ENCODE assay signal across 14 cellular contexts in genomic region chr7:22192778-22193177, GRCh38.
DNase-seq lines count a peak whose midpoint lies in the region; ATAC-seq and TF ChIP-seq lines count a peak whose summit lies in the region.
"Had no signal": no experiment of that assay in that cellular context is flagged by ENCODE, and none has a peak within 500 bp of the region (broad histone marks: within the 10 kb centered on the region; RNA-seq: fewer than 3 reads in every experiment).

No MANE protein-coding gene starts in this region.

- no peak for TF ChIP-seq CTCF in left ventricle myocardium inferior (IDR thresholded peaks at IDR 0.05; ENCODE audit: borderline replicate concordance)
- no peak for TF ChIP-seq CTCF in chondrocyte (IDR thresholded peaks at IDR 0.05)
- TF ChIP-seq CTCF in mesothelial cell of epicardium (IDR thresholded peaks at IDR 0.05; ENCODE audit: unreplicated experiment), result no peak
- no peak for TF ChIP-seq CTCF in heart right ventricle (IDR thresholded peaks at IDR 0.05)

- H3K4me1 ChIP-seq in left ventricle myocardium inferior (peaks cover 23% of the 10 kb centered on the region), heart right ventricle (peaks cover 0 to 26% (median 8%) of the 10 kb centered on the region in 9 donors)
- H3K4me1 ChIP-seq: gastrocnemius medialis had no signal

- H3K27me3 ChIP-seq in left ventricle myocardium inferior (ENCODE audit: low read depth), result peaks cover 20% of the 10 kb centered on the region
- peaks cover 0 to 5% (median 0%) of the 10 kb centered on the region in 7 donors for H3K27me3 ChIP-seq in heart right ventricle
- H3K27me3 ChIP-seq: adrenal gland, gastrocnemius medialis, vagina had no signal

- ATAC-seq in Right ventricle myocardium inferior (no peak), HG02938 (IDR thresholded peaks at IDR 0.05; ENCODE audit: unreplicated experiment) (no peak), GM19395 (IDR thresholded peaks at IDR 0.05; ENCODE audit: unreplicated experiment) (no peak), heart right ventricle (no peak)
- ATAC-seq: gastrocnemius medialis, left colon had no signal

- intact Hi-C loops in left ventricle myocardium inferior (cut with micrococcal nuclease) (no loop called here), Right ventricle myocardium inferior (cut with DNase I) (no loop called here), heart right ventricle (cut with DNase I) (no loop called here)

- H3K27me3 Mint-ChIP-seq in chondrocyte (ENCODE audit: low read depth) (peaks cover 2% of the 10 kb centered on the region), mesothelial cell of epicardium (ENCODE audit: low read depth) (no peaks in the 10 kb centered on the region)

- H3K27ac ChIP-seq in left ventricle myocardium inferior (replicated peaks) (peak overlapping the region; percentile 32), heart right ventricle (no peak overlapping the region)
- H3K27ac ChIP-seq: gastrocnemius medialis, vagina, VCaP had no signal

- H3K36me3 Mint-ChIP-seq in chondrocyte (ENCODE audit: low read depth), result no peaks in the 10 kb centered on the region
- H3K36me3 Mint-ChIP-seq in mesothelial cell of epicardium, result no peaks in the 10 kb centered on the region

- H3K4me1 Mint-ChIP-seq in chondrocyte (ENCODE audit: low read depth), result peaks cover 13% of the 10 kb centered on the region
- H3K4me1 Mint-ChIP-seq in mesothelial cell of epicardium, result peaks cover 40% of the 10 kb centered on the region

- no peaks in the 10 kb centered on the region for H3K9me3 ChIP-seq in left ventricle myocardium inferior (replicated peaks)
- no peaks in the 10 kb centered on the region for H3K9me3 ChIP-seq in heart right ventricle
- H3K9me3 ChIP-seq: adrenal gland, gastrocnemius medialis, SK-N-SH, vagina had no signal

- H3K9me3 Mint-ChIP-seq in chondrocyte (ENCODE audit: low read depth) (no peaks in the 10 kb centered on the region), mesothelial cell of epicardium (no peaks in the 10 kb centered on the region)

- 65 to 71% methylated on average over 4 of the region's 4 CpGs for WGBS in heart right ventricle, 2 donors

- peaks cover 45% of the 10 kb centered on the region for H3K36me3 ChIP-seq in left ventricle myocardium inferior
- peaks cover 0 to 97% (median 0%) of the 10 kb centered on the region in 9 donors for H3K36me3 ChIP-seq in heart right ventricle
- H3K36me3 ChIP-seq: gastrocnemius medialis had no signal

- DNase-seq in left ventricle myocardium inferior (no peak), Right ventricle myocardium inferior (ENCODE audit: missing footprints) (no peak), chondrocyte (ENCODE audit: low spot score) (no peak), mesothelial cell of epicardium (ENCODE audit: low spot score in 2 of 2, unreplicated experiment in 2 of 2) (no peak), T-helper 1 cell (no peak), heart right ventricle (no peak)
- DNase-seq: adrenal gland, gastrocnemius medialis, left colon, SK-N-SH had no signal

- H3K4me3 Mint-ChIP-seq in chondrocyte (ENCODE audit: unreplicated experiment) (peak overlapping the region; percentile 70), mesothelial cell of epicardium (peak overlapping the region; percentile 68)

- H3K4me3 ChIP-seq in left ventricle myocardium inferior (peak overlapping the region; percentile 52), heart right ventricle (peak overlapping the region in 2 of 10 donors; percentile 9 to 22)
- H3K4me3 ChIP-seq: gastrocnemius medialis had no signal

- H3K27ac Mint-ChIP-seq in chondrocyte (ENCODE audit: unreplicated experiment) (no peak overlapping the region), mesothelial cell of epicardium (peak overlapping the region; percentile 37)
